Comparison of ENCODE assay signal across 8 cellular contexts in genomic region chrX:40154853-40155616, GRCh38. TPM values are rescaled to one million over a fixed set of nuclear protein-coding genes. Genes with fewer than 3 reads are reported as not detected.
DNase-seq lines count a peak whose midpoint lies in the region; ATAC-seq and TF ChIP-seq lines count a peak whose summit lies in the region.

No MANE protein-coding gene starts in this region.

- H3K9me3 ChIP-seq in HUES64 (ENCODE audit: insufficient read depth, low read depth, low read length) = no peaks in the 10 kb centered on the region
- no peaks in the 10 kb centered on the region for H3K9me3 ChIP-seq in ectodermal cell (ENCODE audit: control insufficient read depth, low read length)
- no peaks in the 10 kb centered on the region for H3K9me3 ChIP-seq in mucosa of descending colon

- H3K36me3 ChIP-seq in HUES64 (ENCODE audit: insufficient read depth, low read length) = no peaks in the 10 kb centered on the region
- no peaks in the 10 kb centered on the region for H3K36me3 ChIP-seq in ectodermal cell (ENCODE audit: control insufficient read depth, insufficient read depth, low read length)
- no peaks in the 10 kb centered on the region for H3K36me3 ChIP-seq in mucosa of descending colon (ENCODE audit: low read depth)

- peak; percentile 33 for ATAC-seq in mucosa of descending colon
- ATAC-seq in activated CD4-positive, CD25-positive, alpha-beta regulatory T cell treated with anti-CD3 and anti-CD28 coated beads, Interleukin-2, amount 50 U/mL, for 24 hours = no peak
- ATAC-seq in HG03521 (IDR thresholded peaks at IDR 0.05; ENCODE audit: unreplicated experiment) = no peak

- intact Hi-C loops in mucosa of descending colon (cut with DNase I, micrococcal nuclease) = loop anchor here in 1 of 2 donors (10.0 kb wide), 1 partner anchor 60 kb away; the partner anchor contains the start of gene BCOR

- H3K27me3 ChIP-seq in HUES64 (ENCODE audit: insufficient read depth, low read length) (peaks cover 55% of the 10 kb centered on the region), ectodermal cell (ENCODE audit: control insufficient read depth, insufficient read depth, low read length, poor library complexity, severe bottlenecking) (peaks cover 55% of the 10 kb centered on the region)

- H3K4me1 ChIP-seq in HUES64 (ENCODE audit: insufficient read depth, low read length) (peaks cover 15% of the 10 kb centered on the region; the same call in 1 of the 2 replicates), ectodermal cell (ENCODE audit: control insufficient read depth, insufficient read depth, low read length) (peaks cover 4% of the 10 kb centered on the region), mucosa of descending colon (ENCODE audit: low read depth) (peaks cover 6% of the 10 kb centered on the region)

- H3K27ac ChIP-seq in HUES64 (ENCODE audit: low read depth, low read length) = peak overlapping the region; percentile 52; the same call in 1 of the 2 replicates
- H3K27ac ChIP-seq in ectodermal cell (ENCODE audit: insufficient read depth, low read depth, low read length, poor library complexity, severe bottlenecking) = peak overlapping the region; percentile 72

- TF ChIP-seq CTCF in mucosa of descending colon (IDR thresholded peaks at IDR 0.05) = no peak

- under 1% methylated on average over 57 of the region's 73 CpGs for WGBS in HUES64
- WGBS in ectodermal cell, 2 experiments = 0 to 1% methylated on average over 56 to 69 of the region's 73 CpGs

- DNase-seq in COR-L47 (lab: John Stamatoyannopoulos, UW) (peak; percentile 32), SKM-1 (lab: John Stamatoyannopoulos, UW; ENCODE audit: unreplicated experiment) (peak; percentile 64), mucosa of descending colon (peak; percentile 54 to 60 (median 58)), iPS-NIHi7 (ENCODE audit: extremely low spot score) (no peak)

- H3K4me3 ChIP-seq in HUES64 (ENCODE audit: low read length) (peak overlapping the region; percentile 63), ectodermal cell (ENCODE audit: insufficient read depth, low read depth, low read length) (peak overlapping the region; percentile 26), mucosa of descending colon (no peak overlapping the region)

- peak overlapping the region; percentile 64 for H3K9ac ChIP-seq in HUES64 (ENCODE audit: low read depth, low read length)

RNA-seq across cellular contexts. Expression of gene BCOR, which starts 57.3 kb away (rescaled TPM):
- polyA plus RNA-seq in HUES64 (2013, experiment 1 of 2) = 34.7 TPM
- 31.5 TPM for polyA plus RNA-seq in HUES64 (2013, experiment 2 of 2)
- polyA plus RNA-seq in ectodermal cell (2013, experiment 1 of 4) = 18.1 TPM
- polyA plus RNA-seq in ectodermal cell (2013, experiment 2 of 4) = 23.8 TPM
- 16.4 TPM for polyA plus RNA-seq in ectodermal cell (2013, experiment 3 of 4)
- 14.5 TPM for polyA plus RNA-seq in ectodermal cell (2013, experiment 4 of 4)
- total RNA-seq in mucosa of descending colon = 10 to 100 TPM; 18.7 to 26.3 (median 23.6) TPM
